1 cellular context compared by ENCODE assay signal in genomic region chr19:18416778-18417249, GRCh38.
TF ChIP-seq lines count a peak whose summit lies in the region.

No MANE protein-coding gene starts in this region.

TF ChIP-seq in HepG2, 621 proteins besides CTCF, POLR2A, EP300 and RAD21 (continued from another document and continues in another):
- no peak for TF ChIP-seq ZNF326 (CRISPR knock-in tag; IDR thresholded peaks at IDR 0.05; ENCODE audit: borderline replicate concordance)
- peak; percentile 55; the same call in 1 of the 2 replicates for TF ChIP-seq PRDM15 (CRISPR knock-in tag; IDR thresholded peaks at IDR 0.05)
- no peak for TF ChIP-seq FOXO4 (CRISPR knock-in tag; conservative IDR thresholded peaks at IDR 0.05)
- no peak for TF ChIP-seq TFAP4 (IDR thresholded peaks at IDR 0.05; ENCODE audit: borderline replicate concordance, low read depth)
- TF ChIP-seq ZNF512B (CRISPR knock-in tag; IDR thresholded peaks at IDR 0.05; ENCODE audit: borderline replicate concordance), result no peak
- peak; percentile 10; the same call in 1 of the 2 replicates for TF ChIP-seq GATAD2A (CRISPR knock-in tag; IDR thresholded peaks at IDR 0.05)
- TF ChIP-seq PHF20 (CRISPR knock-in tag; IDR thresholded peaks at IDR 0.05), result no peak
- no peak for TF ChIP-seq ZNF329 (CRISPR knock-in tag; IDR thresholded peaks at IDR 0.05; ENCODE audit: low read depth)
- no peak for TF ChIP-seq ZBTB7B (CRISPR knock-in tag; IDR thresholded peaks at IDR 0.05)
- peak; percentile 31; the same call in 1 of the 2 replicates for TF ChIP-seq MYC (CRISPR knock-in tag; IDR thresholded peaks at IDR 0.05; ENCODE audit: borderline replicate concordance)
- TF ChIP-seq ZNF550 (CRISPR knock-in tag; IDR thresholded peaks at IDR 0.05; ENCODE audit: borderline replicate concordance), result no peak
- TF ChIP-seq ZNF713 (CRISPR knock-in tag; IDR thresholded peaks at IDR 0.05), result no peak
- no peak for TF ChIP-seq SP140L (CRISPR knock-in tag; IDR thresholded peaks at IDR 0.05; ENCODE audit: borderline replicate concordance)
- TF ChIP-seq PLSCR1 (CRISPR knock-in tag; IDR thresholded peaks at IDR 0.05; ENCODE audit: borderline replicate concordance), result no peak
- no peak for TF ChIP-seq RERE (CRISPR knock-in tag; IDR thresholded peaks at IDR 0.05; ENCODE audit: low read depth)
- TF ChIP-seq RFX1 (IDR thresholded peaks at IDR 0.05), result peak; percentile 81
- no peak for TF ChIP-seq ZGPAT (CRISPR knock-in tag; IDR thresholded peaks at IDR 0.05)
- TF ChIP-seq PATZ1 (CRISPR knock-in tag; IDR thresholded peaks at IDR 0.05), result peak; percentile 68
- TF ChIP-seq TFDP2 (CRISPR knock-in tag; IDR thresholded peaks at IDR 0.05), result peak; percentile 70; the same call in 1 of the 2 replicates
- no peak for TF ChIP-seq ZBTB38 (CRISPR knock-in tag; IDR thresholded peaks at IDR 0.05)
- TF ChIP-seq SIX1 (CRISPR knock-in tag; IDR thresholded peaks at IDR 0.05; ENCODE audit: borderline replicate concordance), result no peak
- no peak for TF ChIP-seq ARNT (IDR thresholded peaks at IDR 0.05)
- TF ChIP-seq HMGXB3 (CRISPR knock-in tag; IDR thresholded peaks at IDR 0.05; ENCODE audit: borderline replicate concordance), result no peak
- 0 out of 2 replicates have a peak, but pooled peaks have one; percentile 21 for TF ChIP-seq SAFB2 (CRISPR knock-in tag; IDR thresholded peaks at IDR 0.05; ENCODE audit: borderline replicate concordance, low read depth)
- TF ChIP-seq MXD1 (CRISPR knock-in tag; IDR thresholded peaks at IDR 0.05), result 0 out of 2 replicates have a peak, but pooled peaks have one; percentile 46
- TF ChIP-seq FOXA3 (CRISPR knock-in tag; IDR thresholded peaks at IDR 0.05), result no peak
